Comparison of ENCODE assay signal across 7 cellular contexts in the genomic region with DNA sequence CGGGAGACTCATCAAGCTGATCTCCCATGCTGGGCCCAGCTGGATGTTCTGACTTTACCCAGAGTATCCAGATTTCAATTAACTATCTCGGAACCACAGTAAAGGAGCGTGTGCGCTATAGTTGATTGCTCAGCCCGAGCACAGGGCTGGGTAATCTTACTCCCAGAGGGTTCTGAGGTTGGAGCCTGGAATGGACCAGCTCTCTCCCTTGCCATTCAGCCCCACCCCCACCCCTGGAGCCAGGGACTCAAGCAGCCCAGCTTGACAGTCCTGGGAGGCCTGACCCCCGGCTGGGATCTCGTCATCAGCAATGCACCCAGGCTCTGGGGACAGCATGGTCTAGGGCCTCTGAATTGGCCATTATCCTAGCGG. TPM values are rescaled to one million over a fixed set of nuclear protein-coding genes. Genes with fewer than 3 reads are reported as not detected.
DNase-seq lines count a peak whose midpoint lies in the region; ATAC-seq and TF ChIP-seq lines count a peak whose summit lies in the region.

No MANE protein-coding gene starts in this region.

- intact Hi-C loops in colonic mucosa (cut with DNase I), result no loop called here
- intact Hi-C loops in upper lobe of right lung (cut with DNase I), result no loop called here

- H3K36me3 ChIP-seq in colonic mucosa, result no peaks in the 10 kb centered on the region
- no peaks in the 10 kb centered on the region for H3K36me3 ChIP-seq in mucosa of rectum (ENCODE audit: control insufficient read depth in 2 of 2, insufficient read depth in 2 of 2, low read length in 2 of 2)
- H3K36me3 ChIP-seq in upper lobe of right lung, result no peaks in the 10 kb centered on the region

- H3K4me1 ChIP-seq in colonic mucosa, result no peaks in the 10 kb centered on the region
- H3K4me1 ChIP-seq in mucosa of rectum (ENCODE audit: control insufficient read depth in 2 of 2, insufficient read depth in 2 of 2, low read length in 2 of 2), result peaks cover 5 to 9% of the 10 kb centered on the region in 2 donors
- H3K4me1 ChIP-seq in upper lobe of right lung, result peaks cover 18% of the 10 kb centered on the region

- no peak overlapping the region for H3K4me3 ChIP-seq in NB4 (ENCODE audit: low read depth, low read length)
- no peak overlapping the region for H3K4me3 ChIP-seq in colonic mucosa
- H3K4me3 ChIP-seq in mucosa of rectum (ENCODE audit: low read length in 2 of 2), result peak overlapping the region in 1 of 2 donors; percentile 17
- no peak overlapping the region for H3K4me3 ChIP-seq in upper lobe of right lung

- H3K9ac ChIP-seq in colonic mucosa (ENCODE audit: low read depth in 2 of 2, low read length in 2 of 2) (peak overlapping the region; percentile 61 to 69), mucosa of rectum (ENCODE audit: low read depth in 1 of 2, low read length in 2 of 2) (peak overlapping the region in 1 of 2 donors; percentile 53)

- ATAC-seq in upper lobe of right lung (no peak), HG03280 (IDR thresholded peaks at IDR 0.05; ENCODE audit: unreplicated experiment) (no peak)

- DNase-seq in NB4 (ENCODE audit: low read depth) (peak; percentile 16), colonic mucosa (no peak), upper lobe of right lung (no peak), RPMI8226 (no peak), COLO668 (lab: John Stamatoyannopoulos, UW; ENCODE audit: unreplicated experiment) (no peak)

- no peak for TF ChIP-seq CTCF in NB4 (IDR thresholded peaks at IDR 0.05; ENCODE audit: low read depth, low read length)
- TF ChIP-seq CTCF in colonic mucosa (IDR thresholded peaks at IDR 0.05), result no peak
- no peak for TF ChIP-seq CTCF in upper lobe of right lung (IDR thresholded peaks at IDR 0.05)

- H3K27ac ChIP-seq in colonic mucosa (peak overlapping the region; percentile 48), mucosa of rectum (ENCODE audit: low read depth in 2 of 2, low read length in 2 of 2) (peak overlapping the region; percentile 72 to 77), upper lobe of right lung (peak overlapping the region; percentile 55)

- H3K9me3 ChIP-seq in colonic mucosa, result no peaks in the 10 kb centered on the region
- H3K9me3 ChIP-seq in mucosa of rectum (ENCODE audit: control insufficient read depth in 2 of 2, low read length in 2 of 2), result no peaks in the 10 kb centered on the region
- no peaks in the 10 kb centered on the region for H3K9me3 ChIP-seq in upper lobe of right lung

- no peaks in the 10 kb centered on the region for H3K27me3 ChIP-seq in colonic mucosa
- H3K27me3 ChIP-seq in mucosa of rectum (ENCODE audit: control insufficient read depth in 2 of 2, insufficient read depth in 2 of 2, low read length in 2 of 2), result no peaks in the 10 kb centered on the region
- no peaks in the 10 kb centered on the region for H3K27me3 ChIP-seq in upper lobe of right lung

- TF ChIP-seq POLR2A in NB4 (IDR thresholded peaks at IDR 0.05; ENCODE audit: extremely low read depth, insufficient read length), result no peak

RNA-seq across cellular contexts. Expression of a gene that starts 23.7 kb away (rescaled TPM):
- 1 to 10 TPM; 2.6 to 5.1 TPM for total RNA-seq in colonic mucosa
- total RNA-seq in upper lobe of right lung, result 2.1 TPM

RNA-seq across cellular contexts. Expression of a gene that starts 26.4 kb away (rescaled TPM):
- 10 to 100 TPM; 49.0 to 60.8 TPM for total RNA-seq in colonic mucosa
- total RNA-seq in upper lobe of right lung, result 26.0 TPM

RNA-seq across cellular contexts. Expression of a gene that starts 47.4 kb away (rescaled TPM):
- total RNA-seq in colonic mucosa, result 10 to 100 TPM; 31.0 to 31.1 TPM
- 35.5 TPM for total RNA-seq in upper lobe of right lung

RNA-seq across cellular contexts. Expression of a gene that starts 58.5 kb away (rescaled TPM):
- total RNA-seq in colonic mucosa (10 to 100 TPM; 38.7 to 45.5 TPM), upper lobe of right lung (36.6 TPM)

RNA-seq across cellular contexts. Expression of a gene that starts 58.7 kb away (rescaled TPM):
- total RNA-seq in colonic mucosa (10 to 100 TPM; 14.7 to 20.0 TPM), upper lobe of right lung (21.4 TPM)
